Comparison of ENCODE assay signal across 7 cellular contexts in the genomic region with DNA sequence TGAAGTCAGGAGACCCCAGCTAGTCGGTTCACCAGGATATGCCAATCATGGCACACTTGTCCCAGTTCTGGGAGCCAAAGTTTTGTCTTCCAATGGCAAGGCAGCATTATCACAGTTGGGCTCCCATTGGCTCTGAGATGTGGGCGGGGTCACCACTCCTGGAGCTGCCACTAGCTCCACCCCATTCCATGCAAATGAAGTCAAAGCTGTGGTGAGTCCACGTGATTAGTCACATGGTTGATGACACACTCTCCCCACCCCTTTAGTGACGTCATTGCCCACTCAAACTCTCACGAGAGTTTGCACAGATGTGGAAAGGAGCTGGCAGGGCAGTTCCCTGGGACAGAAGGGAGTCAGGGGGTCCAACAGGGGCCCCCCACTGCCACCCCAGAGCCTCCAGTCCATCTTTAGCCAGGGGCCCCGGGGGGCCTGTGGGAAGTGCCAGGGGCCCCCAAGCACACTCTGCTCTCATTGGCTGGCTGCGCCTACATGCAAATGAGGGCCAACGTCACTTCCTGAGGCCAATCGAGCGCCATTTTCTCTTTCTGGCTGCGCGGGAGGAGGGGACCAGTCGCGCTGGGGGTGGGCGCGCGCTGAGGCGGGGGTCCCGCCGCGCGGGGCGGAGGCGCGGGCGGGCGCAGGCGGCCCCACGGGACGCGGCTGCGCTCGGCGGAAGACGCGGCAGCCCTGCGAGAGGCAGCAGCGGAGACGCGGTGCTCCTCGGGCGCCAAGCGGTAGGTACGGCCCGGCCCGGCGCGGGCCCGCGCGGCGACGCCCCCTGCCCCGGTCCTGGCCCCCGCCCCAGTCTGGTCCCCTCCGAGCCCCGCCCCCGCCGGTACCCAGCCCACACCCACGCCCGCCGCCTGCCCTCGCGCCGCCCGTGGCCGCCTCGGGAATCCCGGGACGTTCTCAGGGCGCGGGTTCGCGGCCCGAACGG. TPM values are rescaled to one million over a fixed set of nuclear protein-coding genes. Genes with fewer than 3 reads are reported as not detected.
DNase-seq lines count a peak whose midpoint lies in the region; ATAC-seq and TF ChIP-seq lines count a peak whose summit lies in the region.

A gene with protein sequence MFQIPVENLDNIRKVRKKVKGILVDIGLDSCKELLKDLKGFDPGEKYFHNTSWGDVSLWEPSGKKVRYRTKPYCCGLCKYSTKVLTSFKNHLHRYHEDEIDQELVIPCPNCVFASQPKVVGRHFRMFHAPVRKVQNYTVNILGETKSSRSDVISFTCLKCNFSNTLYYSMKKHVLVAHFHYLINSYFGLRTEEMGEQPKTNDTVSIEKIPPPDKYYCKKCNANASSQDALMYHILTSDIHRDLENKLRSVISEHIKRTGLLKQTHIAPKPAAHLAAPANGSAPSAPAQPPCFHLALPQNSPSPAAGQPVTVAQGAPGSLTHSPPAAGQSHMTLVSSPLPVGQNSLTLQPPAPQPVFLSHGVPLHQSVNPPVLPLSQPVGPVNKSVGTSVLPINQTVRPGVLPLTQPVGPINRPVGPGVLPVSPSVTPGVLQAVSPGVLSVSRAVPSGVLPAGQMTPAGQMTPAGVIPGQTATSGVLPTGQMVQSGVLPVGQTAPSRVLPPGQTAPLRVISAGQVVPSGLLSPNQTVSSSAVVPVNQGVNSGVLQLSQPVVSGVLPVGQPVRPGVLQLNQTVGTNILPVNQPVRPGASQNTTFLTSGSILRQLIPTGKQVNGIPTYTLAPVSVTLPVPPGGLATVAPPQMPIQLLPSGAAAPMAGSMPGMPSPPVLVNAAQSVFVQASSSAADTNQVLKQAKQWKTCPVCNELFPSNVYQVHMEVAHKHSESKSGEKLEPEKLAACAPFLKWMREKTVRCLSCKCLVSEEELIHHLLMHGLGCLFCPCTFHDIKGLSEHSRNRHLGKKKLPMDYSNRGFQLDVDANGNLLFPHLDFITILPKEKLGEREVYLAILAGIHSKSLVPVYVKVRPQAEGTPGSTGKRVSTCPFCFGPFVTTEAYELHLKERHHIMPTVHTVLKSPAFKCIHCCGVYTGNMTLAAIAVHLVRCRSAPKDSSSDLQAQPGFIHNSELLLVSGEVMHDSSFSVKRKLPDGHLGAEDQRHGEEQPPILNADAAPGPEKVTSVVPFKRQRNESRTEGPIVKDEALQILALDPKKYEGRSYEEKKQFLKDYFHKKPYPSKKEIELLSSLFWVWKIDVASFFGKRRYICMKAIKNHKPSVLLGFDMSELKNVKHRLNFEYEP (plus strand): TSS at position 524 of the 937 bp plus-strand sequence. CDS start 8,281 bp downstream, outside the sequence.

- TF ChIP-seq CTCF in astrocyte of the spinal cord (IDR thresholded peaks at IDR 0.05; ENCODE audit: low read depth, low read length): no peak

- ATAC-seq in GM18505 (IDR thresholded peaks at IDR 0.05; ENCODE audit: unreplicated experiment) (peak; percentile 66), HG02943 (IDR thresholded peaks at IDR 0.05; ENCODE audit: low read depth, unreplicated experiment) (peak; percentile 62), sciatic nerve (peak; percentile 93)

- peak; percentile 79 for TF ChIP-seq POLR2A in GM18505 (IDR thresholded peaks at IDR 0.05; ENCODE audit: borderline replicate concordance, extremely low read depth, insufficient read depth, insufficient read length)

- peak within 1 kb of the TSS; percentile 82 for H3K4me3 ChIP-seq in astrocyte of the spinal cord (ENCODE audit: low read depth, low read length)

- intact Hi-C loops in sciatic nerve (cut with DNase I): no loop called here

- peak; percentile 75 for DNase-seq in NCI-H2029 (lab: John Stamatoyannopoulos, UW)
- DNase-seq in T1000 (lab: John Stamatoyannopoulos, UW): peak; percentile 92
- DNase-seq in astrocyte of the spinal cord (ENCODE audit: low read depth, low spot score): peak; percentile 95
- DNase-seq in iPS DF 19.7 (ENCODE audit: low read depth, low spot score): peak; percentile 91
- DNase-seq in sciatic nerve (ENCODE audit: low spot score): peak; percentile 84

- in situ Hi-C loops in astrocyte of the spinal cord (cut with HindIII; ENCODE audit: low sequenced_read_pairs): no loop called here

RNA-seq across cellular contexts. Expression of the gene that starts here (rescaled TPM):
- total RNA-seq in sciatic nerve: 21.0 TPM

Comparison
In these comparisons a context has a peak if more than half of its experiments do, and no peak if none do; other contexts are left out.
1. Peak in every context shown above with its lines: DNase-seq, ATAC-seq and H3K4me3 ChIP-seq.